9 cellular contexts compared by ENCODE assay signal in the genomic region with DNA sequence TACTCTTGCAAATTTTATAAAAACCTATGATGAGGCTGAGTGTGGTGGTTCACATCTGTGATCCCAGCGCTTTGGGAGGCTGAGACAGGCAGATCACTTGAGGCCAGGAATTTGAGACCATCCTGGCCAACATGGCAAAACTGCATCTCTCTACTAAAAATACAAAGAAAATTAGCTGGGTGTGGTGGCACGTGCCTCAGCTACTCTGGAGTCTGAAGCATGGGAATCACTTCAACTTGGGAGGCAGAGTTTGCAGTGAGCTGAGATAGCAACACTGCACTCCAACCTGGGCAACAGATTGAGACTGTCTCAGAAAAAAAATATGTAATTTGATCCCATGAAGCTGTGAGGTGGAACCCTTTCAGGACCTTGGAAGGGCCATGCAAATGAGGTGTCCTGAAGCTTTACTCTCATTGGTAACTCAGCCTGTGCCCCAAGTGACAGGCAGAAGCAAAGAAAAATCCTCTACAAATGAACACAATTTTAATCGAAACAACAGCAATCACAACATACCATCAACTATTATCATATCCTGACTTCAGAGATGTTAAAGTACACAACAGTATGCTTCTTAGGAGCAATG.
A peak's percentile ranks its signal among the peaks of the same experiment; 100 is the strongest.
DNase-seq lines count a peak whose midpoint lies in the region; ATAC-seq and TF ChIP-seq lines count a peak whose summit lies in the region.
"Had no signal": no experiment of that assay in that cellular context is flagged by ENCODE, and none has a peak within 500 bp of the region (broad histone marks: within the 10 kb centered on the region; RNA-seq: fewer than 3 reads in every experiment).

No MANE protein-coding gene starts in this region.

- H3K4me3 ChIP-seq in cardiac muscle cell, result no peak overlapping the region
- H3K4me3 ChIP-seq in upper lobe of right lung, result no peak overlapping the region

- H3K36me3 ChIP-seq in cardiac muscle cell, result no peaks in the 10 kb centered on the region
- H3K36me3 ChIP-seq in upper lobe of right lung, result no peaks in the 10 kb centered on the region

- peaks cover 6% of the 10 kb centered on the region for H3K4me1 ChIP-seq in cardiac muscle cell (ENCODE audit: low read depth)
- H3K4me1 ChIP-seq in upper lobe of right lung, result peaks cover 7% of the 10 kb centered on the region

- H3K27ac ChIP-seq in cardiac muscle cell (peak overlapping the region; percentile 71), upper lobe of right lung (no peak overlapping the region)

- H3K9me3 ChIP-seq in cardiac muscle cell (ENCODE audit: low read depth) (no peaks in the 10 kb centered on the region), upper lobe of right lung (no peaks in the 10 kb centered on the region)

- no peaks in the 10 kb centered on the region for H3K27me3 ChIP-seq in cardiac muscle cell
- no peaks in the 10 kb centered on the region for H3K27me3 ChIP-seq in upper lobe of right lung

- TF ChIP-seq CTCF in cardiac muscle cell (IDR thresholded peaks at IDR 0.05; ENCODE audit: low read depth, low read length), result no peak
- no peak for TF ChIP-seq CTCF in upper lobe of right lung (IDR thresholded peaks at IDR 0.05)

- DNase-seq in cardiac muscle cell (ENCODE audit: low read depth in 1 of 2, low spot score in 1 of 2) (peak; percentile 73 to 77), left ventricle myocardium superior (no peak), OCI-M1 (lab: John Stamatoyannopoulos, UW) (peak; percentile 74), fibroblast of gingiva (ENCODE audit: low read depth) (peak; percentile 19), upper lobe of right lung (no peak)
- DNase-seq in stimulated activated naive CD8-positive, alpha-beta T cell treated with anti-CD3 and anti-CD28 coated beads, Interleukin-15, Interleukin-2, amounts not matched to agents 100 U/mL and 50 U/mL, for 24 hours, result no peak
- no peak for DNase-seq in activated naive CD4-positive, alpha-beta T cell (lab: John Stamatoyannopoulos, UW)
- DNase-seq: naive B cell had no signal

- ATAC-seq in left ventricle myocardium superior (no peak), upper lobe of right lung (peak; percentile 55), HG03196 (IDR thresholded peaks at IDR 0.05; ENCODE audit: unreplicated experiment) (no peak)
- ATAC-seq in stimulated activated naive CD8-positive, alpha-beta T cell treated with anti-CD3 and anti-CD28 coated beads, Interleukin-15, Interleukin-2, amounts not matched to agents 100 U/mL and 50 U/mL, for 24 hours, result no peak

- intact Hi-C loops in left ventricle myocardium superior (cut with micrococcal nuclease) (loop anchor here (10.0 kb wide), 1 partner anchor 96 kb away; no protein-coding TSS in a partner anchor), upper lobe of right lung (cut with DNase I) (no loop called here)

Comparison
In these comparisons a context has a peak if more than half of its experiments do, and no peak if none do; other contexts are left out.
1. DNase-seq: peak in cardiac muscle cell (2 of 2), OCI-M1 (single experiment) and fibroblast of gingiva (single experiment); none in left ventricle myocardium superior (single experiment), upper lobe of right lung (single experiment), stimulated activated naive CD8-positive, alpha-beta T cell treated with anti-CD3 and anti-CD28 coated beads, Interleukin-15, Interleukin-2, amounts not matched to agents 100 U/mL and 50 U/mL, for 24 hours (single experiment) and activated naive CD4-positive, alpha-beta T cell (0 of 4).